In the genomic region with DNA sequence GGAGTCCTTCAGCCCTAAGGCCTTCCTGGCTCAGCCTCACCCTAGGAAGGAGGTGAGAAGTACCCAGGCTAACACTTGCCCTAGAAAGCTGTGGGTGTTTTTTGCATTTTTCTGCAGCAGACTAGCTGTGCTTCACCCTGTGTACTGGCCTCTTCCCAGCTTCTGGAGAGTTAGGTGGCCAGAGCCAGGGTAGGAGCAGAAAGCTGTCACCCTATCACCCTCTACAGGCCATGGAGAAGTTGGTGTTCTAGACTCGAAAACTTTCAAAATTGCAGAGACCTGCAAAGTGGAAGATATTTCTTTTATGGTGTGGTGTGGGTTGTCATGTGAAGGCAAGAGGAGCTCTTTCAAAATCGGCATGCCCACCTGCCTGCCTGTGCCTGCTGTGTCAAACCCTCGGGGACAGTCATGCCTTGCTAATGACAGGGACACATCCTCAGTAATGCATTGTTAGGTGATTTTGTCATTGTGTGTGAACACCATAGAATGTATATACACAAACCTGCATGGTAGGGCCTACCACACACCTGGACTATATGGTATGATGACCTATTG, we compare ENCODE assay signal across 2 cellular contexts.
TF ChIP-seq lines count a peak whose summit lies in the region.

No MANE protein-coding gene starts in this region.

TF ChIP-seq in A549, 52 proteins besides CTCF, POLR2A, EP300 and RAD21:
- TF ChIP-seq NFE2L2 (conservative IDR thresholded peaks at IDR 0.05; ENCODE audit: low read length) (no peak), GATA3 (IDR thresholded peaks at IDR 0.05; ENCODE audit: borderline replicate concordance) (no peak)
TF ChIP-seq in A549: peak in this region for 0.

TF ChIP-seq in HepG2, 621 proteins besides CTCF, POLR2A, EP300 and RAD21:
- TF ChIP-seq, protein P1, sequence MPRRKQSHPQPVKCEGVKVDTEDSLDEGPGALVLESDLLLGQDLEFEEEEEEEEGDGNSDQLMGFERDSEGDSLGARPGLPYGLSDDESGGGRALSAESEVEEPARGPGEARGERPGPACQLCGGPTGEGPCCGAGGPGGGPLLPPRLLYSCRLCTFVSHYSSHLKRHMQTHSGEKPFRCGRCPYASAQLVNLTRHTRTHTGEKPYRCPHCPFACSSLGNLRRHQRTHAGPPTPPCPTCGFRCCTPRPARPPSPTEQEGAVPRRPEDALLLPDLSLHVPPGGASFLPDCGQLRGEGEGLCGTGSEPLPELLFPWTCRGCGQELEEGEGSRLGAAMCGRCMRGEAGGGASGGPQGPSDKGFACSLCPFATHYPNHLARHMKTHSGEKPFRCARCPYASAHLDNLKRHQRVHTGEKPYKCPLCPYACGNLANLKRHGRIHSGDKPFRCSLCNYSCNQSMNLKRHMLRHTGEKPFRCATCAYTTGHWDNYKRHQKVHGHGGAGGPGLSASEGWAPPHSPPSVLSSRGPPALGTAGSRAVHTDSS (CRISPR knock-in tag; conservative IDR thresholded peaks at IDR 0.05), result no peak
- no peak for TF ChIP-seq ASH2L (IDR thresholded peaks at IDR 0.05; ENCODE audit: insufficient read length, low read depth, low read length)
- TF ChIP-seq KLF9 (CRISPR knock-in tag; IDR thresholded peaks at IDR 0.05; ENCODE audit: low read depth), result no peak
- TF ChIP-seq ZC3H13 (CRISPR knock-in tag; IDR thresholded peaks at IDR 0.05), result no peak
- no peak for TF ChIP-seq ZNF75D (CRISPR knock-in tag; IDR thresholded peaks at IDR 0.05; ENCODE audit: borderline replicate concordance)
- TF ChIP-seq TRIM24 (CRISPR knock-in tag; IDR thresholded peaks at IDR 0.05), result no peak
- TF ChIP-seq ZNF256 (CRISPR knock-in tag; conservative IDR thresholded peaks at IDR 0.05), result no peak
